ENCODE assay signal across 1 cellular context in the genomic region with DNA sequence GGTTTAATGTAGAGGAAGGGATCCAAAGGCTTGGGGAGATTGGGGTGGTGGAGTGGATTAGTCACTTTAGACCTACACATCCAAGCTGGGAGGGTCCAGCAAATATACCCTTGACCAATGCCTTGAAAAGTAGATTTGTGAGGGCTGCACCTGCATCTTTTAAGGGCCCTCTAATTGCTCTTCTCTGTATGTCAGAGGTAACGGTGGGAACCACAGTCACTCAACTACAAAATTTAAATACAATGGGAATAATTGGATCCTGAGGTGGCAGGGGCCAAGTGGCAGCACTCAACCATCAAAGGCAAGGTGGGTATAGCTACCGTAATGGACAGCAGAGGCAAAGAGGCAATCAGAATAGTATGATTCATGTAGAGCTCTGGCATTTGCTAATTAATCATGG.
TF ChIP-seq lines count a peak whose summit lies in the region.
"Not testable (repeated sequence)": the region's sequence is repeated elsewhere in the genome, so short reads cannot be mapped to it uniquely, and the experiment has no call there.

No MANE protein-coding gene starts in this region.

- H3K9me3 ChIP-seq in HEK293 (ENCODE audit: control insufficient read depth, insufficient read depth, low read depth, low read length), result not testable (repeated sequence)

- H3K4me1 ChIP-seq in HEK293 (ENCODE audit: control insufficient read depth, insufficient read depth, low read length), result not testable (repeated sequence)

- CTCF ChIA-PET in HEK293 (lab: Yijun Ruan, JAX), result interaction anchor here (0.7 kb wide), 1 partner anchor 287 kb away, joined by 4 read pairs; no protein-coding TSS in a partner anchor

- H3K27ac ChIP-seq in HEK293 (ENCODE audit: extremely low read depth, low read depth, low read length), result not testable (repeated sequence)

- not testable (repeated sequence) for H3K36me3 ChIP-seq in HEK293 (ENCODE audit: control insufficient read depth in 2 of 2, insufficient read depth in 1 of 2, low read length in 2 of 2)

- TF ChIP-seq CTCF in HEK293 (tag by site-specific recombination; IDR thresholded peaks at IDR 0.05), result not testable (repeated sequence)

- H3K4me3 ChIP-seq in HEK293 (ENCODE audit: low read depth, low read length), result not testable (repeated sequence)

- POLR2A ChIA-PET in HEK293 (lab: Yijun Ruan, JAX), result not testable (repeated sequence)

TF ChIP-seq in HEK293, 187 proteins besides CTCF, POLR2A, EP300 and RAD21:
- TF ChIP-seq ZNF302 (tag by site-specific recombination; IDR thresholded peaks at IDR 0.05; ENCODE audit: low read depth), result peak; percentile 92; the same call in 1 of the 2 replicates
